Comparison of ENCODE assay signal across 7 cellular contexts in genomic region chr22:39519681-39520053, GRCh38. TPM values are rescaled to one million over a fixed set of nuclear protein-coding genes. Genes with fewer than 3 reads are reported as not detected.
DNase-seq lines count a peak whose midpoint lies in the region; ATAC-seq and TF ChIP-seq lines count a peak whose summit lies in the region.

No MANE protein-coding gene starts in this region.

- POLR2A ChIA-PET in activated naive CD8-positive, alpha-beta T cell treated with anti-CD3 and anti-CD28 coated beads, Interleukin-2, amount 10 ng/mL, durations not matched to agents 7 days and 5 days (lab: Charles Lee), result interaction anchor here (0.6 to 4.7 kb wide), 37 partner anchors 9 to 882 kb away, joined by 3 to 80 read pairs (median 5); partner anchors contain the start of genes MIEF1, RPL3, RPS19BP1 and SYNGR1

- H3K36me3 Mint-ChIP-seq in activated naive CD8-positive, alpha-beta T cell treated with anti-CD3 and anti-CD28 coated beads, Interleukin-2, amount 10 ng/mL, durations not matched to agents 7 days and 5 days, result peaks cover 42% of the 10 kb centered on the region

- no peaks in the 10 kb centered on the region for H3K27me3 ChIP-seq in psoas muscle (ENCODE audit: insufficient read depth in 3 of 3, low read length in 2 of 3)

- peaks cover 53% of the 10 kb centered on the region for H3K4me1 Mint-ChIP-seq in activated naive CD8-positive, alpha-beta T cell treated with anti-CD3 and anti-CD28 coated beads, Interleukin-2, amount 10 ng/mL, durations not matched to agents 7 days and 5 days

- no peaks in the 10 kb centered on the region for H3K27me3 Mint-ChIP-seq in activated naive CD8-positive, alpha-beta T cell treated with anti-CD3 and anti-CD28 coated beads, Interleukin-2, amount 10 ng/mL, durations not matched to agents 7 days and 5 days

- TF ChIP-seq CTCF in GM12872 (IDR thresholded peaks at IDR 0.05; ENCODE audit: insufficient read depth, low read depth, low read length), result peak; percentile 43; the same call in 2 of the 3 replicates
- peak; percentile 39 for TF ChIP-seq CTCF in psoas muscle (IDR thresholded peaks at IDR 0.05)

- intact Hi-C loops in left cardiac atrium (cut with DNase I), result loop anchor here (5.0 to 10.0 kb wide), 3 partner anchors 177 to 205 kb away; partner anchors contain the start of gene RPL3 (in 1 of the 2)
- intact Hi-C loops in psoas muscle (cut with DNase I), result loop anchor here (2.0 to 10.0 kb wide), 2 partner anchors 17 to 175 kb away; partner anchors contain the start of genes MIEF1 (in 1 of the 2) and SYNGR1 (in 1 of the 2)

- no peak for DNase-seq in activated naive CD8-positive, alpha-beta T cell treated with anti-CD3 and anti-CD28 coated beads, Interleukin-2, amount 10 ng/mL, durations not matched to agents 7 days and 5 days
- peak; percentile 76 for DNase-seq in left cardiac atrium
- peak; percentile 64 to 84 for DNase-seq in psoas muscle
- no peak for DNase-seq in AML-193 (lab: John Stamatoyannopoulos, UW)

- no peaks in the 10 kb centered on the region for H3K9me3 Mint-ChIP-seq in activated naive CD8-positive, alpha-beta T cell treated with anti-CD3 and anti-CD28 coated beads, Interleukin-2, amount 10 ng/mL, durations not matched to agents 7 days and 5 days

- peak overlapping the region; percentile 96 for H3K4me3 Mint-ChIP-seq in activated naive CD8-positive, alpha-beta T cell treated with anti-CD3 and anti-CD28 coated beads, Interleukin-2, amount 10 ng/mL, durations not matched to agents 7 days and 5 days

- no peaks in the 10 kb centered on the region for H3K9me3 ChIP-seq in KOPT-K1 (ENCODE audit: insufficient read depth, low read length, poor library complexity, severe bottlenecking)
- H3K9me3 ChIP-seq in psoas muscle, result no peaks in the 10 kb centered on the region

- H3K4me1 ChIP-seq in psoas muscle, result peaks cover 25% of the 10 kb centered on the region

- WGBS in psoas muscle, 3 donors, result 0 to 1% (median 1%) methylated on average over 23 to 32 of the region's 32 CpGs

- H3K36me3 ChIP-seq in KOPT-K1 (ENCODE audit: insufficient read depth, low read length) (peaks cover 77% of the 10 kb centered on the region), psoas muscle (ENCODE audit: insufficient read depth in 1 of 2, low read depth in 1 of 2) (peaks cover 4 to 59% of the 10 kb centered on the region in 2 donors)

- peak overlapping the region; percentile 99 for H3K27ac Mint-ChIP-seq in activated naive CD8-positive, alpha-beta T cell treated with anti-CD3 and anti-CD28 coated beads, Interleukin-2, amount 10 ng/mL, durations not matched to agents 7 days and 5 days

- ATAC-seq in GM21528 (IDR thresholded peaks at IDR 0.05; ENCODE audit: low FRiP score, unreplicated experiment) (peak; percentile 22), left cardiac atrium (peak; percentile 44 to 49), psoas muscle (peak; percentile 39 to 60 (median 55))
- ATAC-seq in activated naive CD8-positive, alpha-beta T cell treated with anti-CD3 and anti-CD28 coated beads, Interleukin-2, amount 10 ng/mL, durations not matched to agents 7 days and 5 days (ENCODE audit: low read depth), result peak; percentile 17

- H3K27ac ChIP-seq in KOPT-K1 (ENCODE audit: low read depth, low read length, poor library complexity, severe bottlenecking) (peak overlapping the region; percentile 97), psoas muscle (peak overlapping the region; percentile 100)

- peak overlapping the region; percentile 100 for H3K4me3 ChIP-seq in psoas muscle

RNA-seq across cellular contexts. Expression of gene ATF4, which starts 0.7 kb away (rescaled TPM):
- 100 to 1,000 TPM; 413 to 424 TPM for total RNA-seq in activated naive CD8-positive, alpha-beta T cell treated with anti-CD3 and anti-CD28 coated beads, Interleukin-2, amount 10 ng/mL, durations not matched to agents 7 days and 5 days
- total RNA-seq in left cardiac atrium (100 to 1,000 TPM; 203 to 294 TPM), psoas muscle (100 to 1,000 TPM; 246 to 839 (median 408) TPM)
- 1,000 to 10,000 TPM; 1,006 to 1,369 (median 1,295) TPM for polyA plus RNA-seq in psoas muscle

RNA-seq across cellular contexts. Expression of gene RPS19BP1, which starts 12.9 kb away (rescaled TPM):
- total RNA-seq in activated naive CD8-positive, alpha-beta T cell treated with anti-CD3 and anti-CD28 coated beads, Interleukin-2, amount 10 ng/mL, durations not matched to agents 7 days and 5 days, result 10 to 100 TPM; 66.5 to 71.4 TPM
- 10 to 100 TPM; 66.1 to 70.7 TPM for total RNA-seq in left cardiac atrium
- 10 to 100 TPM; 34.0 to 52.6 (median 42.6) TPM for total RNA-seq in psoas muscle
- 100 to 1,000 TPM; 143 to 313 (median 186) TPM for polyA plus RNA-seq in psoas muscle

RNA-seq across cellular contexts. Expression of gene MIEF1, which starts 17.6 kb away (rescaled TPM):
- 10 to 100 TPM; 33.9 to 40.0 TPM for total RNA-seq in activated naive CD8-positive, alpha-beta T cell treated with anti-CD3 and anti-CD28 coated beads, Interleukin-2, amount 10 ng/mL, durations not matched to agents 7 days and 5 days
- total RNA-seq in left cardiac atrium (10 to 100 TPM; 18.1 to 29.0 TPM), psoas muscle (10 to 100 TPM in 2 of 4 donors, 1 to 10 TPM in 2; 8.6 to 18.7 (median 13.3) TPM)
- polyA plus RNA-seq in psoas muscle, result 10 to 100 TPM in 2 of 3 donors, 1 to 10 TPM in 1; 7.4 to 20.9 (median 14.0) TPM

RNA-seq across cellular contexts. Expression of gene CACNA1I, which starts 50.9 kb away (rescaled TPM):
- 10 to 100 TPM; 17.3 to 19.0 TPM for total RNA-seq in activated naive CD8-positive, alpha-beta T cell treated with anti-CD3 and anti-CD28 coated beads, Interleukin-2, amount 10 ng/mL, durations not matched to agents 7 days and 5 days
- under 1 TPM; 0.03 to 0.06 TPM for total RNA-seq in left cardiac atrium
- under 1 TPM in 2 of 4 donors, not detected in 2; 0.04 to 0.06 TPM for total RNA-seq in psoas muscle
- under 1 TPM; 0.01 to 0.14 (median 0.01) TPM for polyA plus RNA-seq in psoas muscle

Comparison
In these comparisons a context has a peak if more than half of its experiments do, and no peak if none do; other contexts are left out.
1. DNase-seq: peak in left cardiac atrium (single experiment) and psoas muscle (2 of 2); none in activated naive CD8-positive, alpha-beta T cell treated with anti-CD3 and anti-CD28 coated beads, Interleukin-2, amount 10 ng/mL, durations not matched to agents 7 days and 5 days (single experiment) and AML-193 (0 of 2).
2. Peak in every context shown above with its lines, with median percentiles within 50 percentile points of each other: ATAC-seq.